In the genomic region with DNA sequence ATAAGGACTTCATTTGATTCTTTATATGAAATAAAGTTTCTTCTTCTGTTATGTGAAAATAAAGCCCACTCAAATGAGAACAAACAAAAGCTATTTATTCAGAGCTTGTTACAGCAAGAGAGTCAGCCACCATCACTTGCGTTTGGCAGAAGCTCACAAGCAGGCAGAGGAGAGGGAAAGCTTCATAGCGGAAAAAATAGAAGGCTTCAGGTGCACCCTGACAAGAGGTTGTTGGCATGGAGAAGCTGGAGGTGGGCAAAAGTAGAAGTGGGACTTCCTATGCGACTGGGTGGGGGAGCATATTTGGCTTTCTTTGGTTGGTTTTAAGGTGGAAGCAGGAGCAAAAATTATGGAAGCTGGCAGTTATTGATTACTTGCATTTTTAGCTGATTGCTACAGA, we compare ENCODE assay signal across 18 cellular contexts.
DNase-seq lines count a peak whose midpoint lies in the region; ATAC-seq and TF ChIP-seq lines count a peak whose summit lies in the region.
"Had no signal": no experiment of that assay in that cellular context is flagged by ENCODE, and none has a peak within 500 bp of the region (broad histone marks: within the 10 kb centered on the region; RNA-seq: fewer than 3 reads in every experiment).

No MANE protein-coding gene starts in this region.

- ATAC-seq in mucosa of descending colon (peak; percentile 24), HG02678 (IDR thresholded peaks at IDR 0.05; ENCODE audit: unreplicated experiment) (no peak)
- ATAC-seq: GM12878, HCT116, T-helper 17 cell had no signal

- intact Hi-C loops in mucosa of descending colon (cut with DNase I, micrococcal nuclease) = no loop called here

- H3K36me3 ChIP-seq in mucosa of descending colon (ENCODE audit: low read depth) = no peaks in the 10 kb centered on the region
- H3K36me3 ChIP-seq: MG63, SJCRH30 had no signal

- peak; percentile 56 for DNase-seq in DMS153 treated with DMSO at 0.1 percent for 48 hours (lab: John Stamatoyannopoulos, UW; ENCODE audit: unreplicated experiment)
- DNase-seq in NCI-H1105 (lab: John Stamatoyannopoulos, UW) = peak; percentile 45
- DNase-seq in NCI-H748 treated with DMSO at 0.1 percent for 48 hours (lab: John Stamatoyannopoulos, UW) = peak; percentile 69
- DNase-seq in mucosa of descending colon = no peak
- DNase-seq in activated naive CD4-positive, alpha-beta T cell treated with anti-CD3 and anti-CD28 coated beads, Interleukin-2, amount 50 U/mL, for 16 hours = no peak
- DNase-seq in OCI-M2 (lab: John Stamatoyannopoulos, UW; ENCODE audit: unreplicated experiment) = no peak
- no peak for DNase-seq in NCI-H774 (lab: John Stamatoyannopoulos, UW)
- DNase-seq: DND-41, MG63, NCI-H2107, NCI-H2227 treated with DMSO at 0.1 percent for 48 hours, NCI-H524 treated with DMSO at 0.1 percent for 48 hours, PC-9, SJCRH30, T-helper 17 cell had no signal

- no peak overlapping the region for H3K4me3 ChIP-seq in mucosa of descending colon
- H3K4me3 ChIP-seq: GM12878, MG63, PC-9, SJCRH30 had no signal

- TF ChIP-seq CTCF in mucosa of descending colon (IDR thresholded peaks at IDR 0.05) = no peak

- no peaks in the 10 kb centered on the region for H3K4me1 ChIP-seq in mucosa of descending colon (ENCODE audit: low read depth)
- H3K4me1 ChIP-seq: SJCRH30 had no signal

- H3K9me3 ChIP-seq in mucosa of descending colon = no peaks in the 10 kb centered on the region
- H3K9me3 ChIP-seq: MG63, SJCRH30 had no signal

Comparison
In these comparisons a context has a peak if more than half of its experiments do, and no peak if none do; other contexts are left out.
1. DNase-seq: peak in DMS153 treated with DMSO at 0.1 percent for 48 hours (single experiment), NCI-H1105 (single experiment) and NCI-H748 treated with DMSO at 0.1 percent for 48 hours (single experiment); none in mucosa of descending colon (0 of 3), activated naive CD4-positive, alpha-beta T cell treated with anti-CD3 and anti-CD28 coated beads, Interleukin-2, amount 50 U/mL, for 16 hours (single experiment), OCI-M2 (single experiment) and NCI-H774 (single experiment).